ENCODE assay signal across 2 cellular contexts in the genomic region with DNA sequence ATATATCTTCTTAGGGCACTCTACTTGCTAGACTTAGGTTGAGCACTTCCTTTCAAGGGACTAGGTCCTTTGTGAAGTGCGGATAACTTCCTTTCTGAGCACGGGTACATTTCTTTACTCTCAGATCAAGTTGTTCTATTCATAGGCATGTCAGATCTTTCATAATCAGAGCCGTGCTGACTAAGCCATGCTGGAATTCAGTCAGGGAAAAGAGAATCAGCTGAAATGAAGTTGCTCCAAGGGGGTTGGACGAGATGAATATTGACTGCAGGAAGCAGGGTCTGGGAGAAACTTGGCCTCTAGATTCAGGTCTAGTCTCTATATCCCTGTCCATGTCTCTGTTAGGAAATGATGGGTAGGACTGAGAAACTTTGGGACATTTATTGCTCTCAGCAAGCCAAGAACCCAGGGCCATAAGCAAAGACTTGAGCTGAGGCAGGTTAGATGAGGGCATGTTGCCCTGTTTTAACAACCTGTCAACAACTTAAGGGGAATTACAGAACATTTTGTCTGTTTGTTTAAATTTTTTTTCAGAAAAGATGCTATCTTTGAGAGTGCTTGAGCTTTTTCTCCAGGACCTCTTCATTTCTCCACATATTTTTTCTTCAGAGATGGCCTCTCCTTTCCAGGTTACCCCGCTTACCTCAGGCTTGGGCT.
A peak's percentile ranks its signal among the peaks of the same experiment; 100 is the strongest.
TF ChIP-seq lines count a peak whose summit lies in the region.

No MANE protein-coding gene starts in this region.

TF ChIP-seq in A549, 52 proteins besides CTCF, POLR2A, EP300 and RAD21:
- TF ChIP-seq FOSL2 (IDR thresholded peaks at IDR 0.05) (no peak), FOSL2 (CRISPR knock-in tag; IDR thresholded peaks at IDR 0.05) (peak; percentile 65), HDAC2 (IDR thresholded peaks at IDR 0.05) (no peak), CEBPB (IDR thresholded peaks at IDR 0.05) (peak in 1 of 2 experiments; percentile 64; a peak in 2 of 4 replicates)

TF ChIP-seq in H1, 55 proteins besides CTCF, POLR2A, EP300 and RAD21:
- TF ChIP-seq GTF2F1 (IDR thresholded peaks at IDR 0.05; ENCODE audit: borderline replicate concordance, low read depth, low read length) (no peak), NANOG (IDR thresholded peaks at IDR 0.05; ENCODE audit: insufficient read depth, low read depth, low read length, poor library complexity, severe bottlenecking) (no peak), SP2 (IDR thresholded peaks at IDR 0.05; ENCODE audit: low read length) (no peak), SRF (IDR thresholded peaks at IDR 0.05; ENCODE audit: low read depth, low read length) (no peak), KDM5A (IDR thresholded peaks at IDR 0.05; ENCODE audit: low read length) (no peak), RFX5 (IDR thresholded peaks at IDR 0.05; ENCODE audit: borderline replicate concordance, low read depth, low read length) (no peak), BACH1 (IDR thresholded peaks at IDR 0.05; ENCODE audit: low read length) (no peak), RBBP5 (IDR thresholded peaks at IDR 0.05; ENCODE audit: borderline replicate concordance, low read depth, low read length) (no peak), SP1 (IDR thresholded peaks at IDR 0.05; ENCODE audit: low read depth, low read length) (no peak), ASH2L (IDR thresholded peaks at IDR 0.05; ENCODE audit: low read length) (no peak), GABPA (IDR thresholded peaks at IDR 0.05; ENCODE audit: borderline replicate concordance, insufficient read depth, low read length) (no peak), HDAC6 (IDR thresholded peaks at IDR 0.05; ENCODE audit: low read depth, low read length) (no peak), EGR1 (IDR thresholded peaks at IDR 0.05; ENCODE audit: borderline replicate concordance, low read depth, low read length) (no peak), JUN (IDR thresholded peaks at IDR 0.05; ENCODE audit: low read depth, low read length) (no peak)
- TF ChIP-seq, protein P1, sequence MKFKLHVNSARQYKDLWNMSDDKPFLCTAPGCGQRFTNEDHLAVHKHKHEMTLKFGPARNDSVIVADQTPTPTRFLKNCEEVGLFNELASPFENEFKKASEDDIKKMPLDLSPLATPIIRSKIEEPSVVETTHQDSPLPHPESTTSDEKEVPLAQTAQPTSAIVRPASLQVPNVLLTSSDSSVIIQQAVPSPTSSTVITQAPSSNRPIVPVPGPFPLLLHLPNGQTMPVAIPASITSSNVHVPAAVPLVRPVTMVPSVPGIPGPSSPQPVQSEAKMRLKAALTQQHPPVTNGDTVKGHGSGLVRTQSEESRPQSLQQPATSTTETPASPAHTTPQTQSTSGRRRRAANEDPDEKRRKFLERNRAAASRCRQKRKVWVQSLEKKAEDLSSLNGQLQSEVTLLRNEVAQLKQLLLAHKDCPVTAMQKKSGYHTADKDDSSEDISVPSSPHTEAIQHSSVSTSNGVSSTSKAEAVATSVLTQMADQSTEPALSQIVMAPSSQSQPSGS (IDR thresholded peaks at IDR 0.05; ENCODE audit: low read length) = no peak
- TF ChIP-seq, protein P2, sequence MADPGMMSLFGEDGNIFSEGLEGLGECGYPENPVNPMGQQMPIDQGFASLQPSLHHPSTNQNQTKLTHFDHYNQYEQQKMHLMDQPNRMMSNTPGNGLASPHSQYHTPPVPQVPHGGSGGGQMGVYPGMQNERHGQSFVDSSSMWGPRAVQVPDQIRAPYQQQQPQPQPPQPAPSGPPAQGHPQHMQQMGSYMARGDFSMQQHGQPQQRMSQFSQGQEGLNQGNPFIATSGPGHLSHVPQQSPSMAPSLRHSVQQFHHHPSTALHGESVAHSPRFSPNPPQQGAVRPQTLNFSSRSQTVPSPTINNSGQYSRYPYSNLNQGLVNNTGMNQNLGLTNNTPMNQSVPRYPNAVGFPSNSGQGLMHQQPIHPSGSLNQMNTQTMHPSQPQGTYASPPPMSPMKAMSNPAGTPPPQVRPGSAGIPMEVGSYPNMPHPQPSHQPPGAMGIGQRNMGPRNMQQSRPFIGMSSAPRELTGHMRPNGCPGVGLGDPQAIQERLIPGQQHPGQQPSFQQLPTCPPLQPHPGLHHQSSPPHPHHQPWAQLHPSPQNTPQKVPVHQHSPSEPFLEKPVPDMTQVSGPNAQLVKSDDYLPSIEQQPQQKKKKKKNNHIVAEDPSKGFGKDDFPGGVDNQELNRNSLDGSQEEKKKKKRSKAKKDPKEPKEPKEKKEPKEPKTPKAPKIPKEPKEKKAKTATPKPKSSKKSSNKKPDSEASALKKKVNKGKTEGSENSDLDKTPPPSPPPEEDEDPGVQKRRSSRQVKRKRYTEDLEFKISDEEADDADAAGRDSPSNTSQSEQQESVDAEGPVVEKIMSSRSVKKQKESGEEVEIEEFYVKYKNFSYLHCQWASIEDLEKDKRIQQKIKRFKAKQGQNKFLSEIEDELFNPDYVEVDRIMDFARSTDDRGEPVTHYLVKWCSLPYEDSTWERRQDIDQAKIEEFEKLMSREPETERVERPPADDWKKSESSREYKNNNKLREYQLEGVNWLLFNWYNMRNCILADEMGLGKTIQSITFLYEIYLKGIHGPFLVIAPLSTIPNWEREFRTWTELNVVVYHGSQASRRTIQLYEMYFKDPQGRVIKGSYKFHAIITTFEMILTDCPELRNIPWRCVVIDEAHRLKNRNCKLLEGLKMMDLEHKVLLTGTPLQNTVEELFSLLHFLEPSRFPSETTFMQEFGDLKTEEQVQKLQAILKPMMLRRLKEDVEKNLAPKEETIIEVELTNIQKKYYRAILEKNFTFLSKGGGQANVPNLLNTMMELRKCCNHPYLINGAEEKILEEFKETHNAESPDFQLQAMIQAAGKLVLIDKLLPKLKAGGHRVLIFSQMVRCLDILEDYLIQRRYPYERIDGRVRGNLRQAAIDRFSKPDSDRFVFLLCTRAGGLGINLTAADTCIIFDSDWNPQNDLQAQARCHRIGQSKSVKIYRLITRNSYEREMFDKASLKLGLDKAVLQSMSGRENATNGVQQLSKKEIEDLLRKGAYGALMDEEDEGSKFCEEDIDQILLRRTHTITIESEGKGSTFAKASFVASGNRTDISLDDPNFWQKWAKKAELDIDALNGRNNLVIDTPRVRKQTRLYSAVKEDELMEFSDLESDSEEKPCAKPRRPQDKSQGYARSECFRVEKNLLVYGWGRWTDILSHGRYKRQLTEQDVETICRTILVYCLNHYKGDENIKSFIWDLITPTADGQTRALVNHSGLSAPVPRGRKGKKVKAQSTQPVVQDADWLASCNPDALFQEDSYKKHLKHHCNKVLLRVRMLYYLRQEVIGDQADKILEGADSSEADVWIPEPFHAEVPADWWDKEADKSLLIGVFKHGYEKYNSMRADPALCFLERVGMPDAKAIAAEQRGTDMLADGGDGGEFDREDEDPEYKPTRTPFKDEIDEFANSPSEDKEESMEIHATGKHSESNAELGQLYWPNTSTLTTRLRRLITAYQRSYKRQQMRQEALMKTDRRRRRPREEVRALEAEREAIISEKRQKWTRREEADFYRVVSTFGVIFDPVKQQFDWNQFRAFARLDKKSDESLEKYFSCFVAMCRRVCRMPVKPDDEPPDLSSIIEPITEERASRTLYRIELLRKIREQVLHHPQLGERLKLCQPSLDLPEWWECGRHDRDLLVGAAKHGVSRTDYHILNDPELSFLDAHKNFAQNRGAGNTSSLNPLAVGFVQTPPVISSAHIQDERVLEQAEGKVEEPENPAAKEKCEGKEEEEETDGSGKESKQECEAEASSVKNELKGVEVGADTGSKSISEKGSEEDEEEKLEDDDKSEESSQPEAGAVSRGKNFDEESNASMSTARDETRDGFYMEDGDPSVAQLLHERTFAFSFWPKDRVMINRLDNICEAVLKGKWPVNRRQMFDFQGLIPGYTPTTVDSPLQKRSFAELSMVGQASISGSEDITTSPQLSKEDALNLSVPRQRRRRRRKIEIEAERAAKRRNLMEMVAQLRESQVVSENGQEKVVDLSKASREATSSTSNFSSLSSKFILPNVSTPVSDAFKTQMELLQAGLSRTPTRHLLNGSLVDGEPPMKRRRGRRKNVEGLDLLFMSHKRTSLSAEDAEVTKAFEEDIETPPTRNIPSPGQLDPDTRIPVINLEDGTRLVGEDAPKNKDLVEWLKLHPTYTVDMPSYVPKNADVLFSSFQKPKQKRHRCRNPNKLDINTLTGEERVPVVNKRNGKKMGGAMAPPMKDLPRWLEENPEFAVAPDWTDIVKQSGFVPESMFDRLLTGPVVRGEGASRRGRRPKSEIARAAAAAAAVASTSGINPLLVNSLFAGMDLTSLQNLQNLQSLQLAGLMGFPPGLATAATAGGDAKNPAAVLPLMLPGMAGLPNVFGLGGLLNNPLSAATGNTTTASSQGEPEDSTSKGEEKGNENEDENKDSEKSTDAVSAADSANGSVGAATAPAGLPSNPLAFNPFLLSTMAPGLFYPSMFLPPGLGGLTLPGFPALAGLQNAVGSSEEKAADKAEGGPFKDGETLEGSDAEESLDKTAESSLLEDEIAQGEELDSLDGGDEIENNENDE (IDR thresholded peaks at IDR 0.05; ENCODE audit: insufficient replicate concordance, low read length) = no peak
- TF ChIP-seq, protein P3, sequence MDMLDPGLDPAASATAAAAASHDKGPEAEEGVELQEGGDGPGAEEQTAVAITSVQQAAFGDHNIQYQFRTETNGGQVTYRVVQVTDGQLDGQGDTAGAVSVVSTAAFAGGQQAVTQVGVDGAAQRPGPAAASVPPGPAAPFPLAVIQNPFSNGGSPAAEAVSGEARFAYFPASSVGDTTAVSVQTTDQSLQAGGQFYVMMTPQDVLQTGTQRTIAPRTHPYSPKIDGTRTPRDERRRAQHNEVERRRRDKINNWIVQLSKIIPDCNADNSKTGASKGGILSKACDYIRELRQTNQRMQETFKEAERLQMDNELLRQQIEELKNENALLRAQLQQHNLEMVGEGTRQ (IDR thresholded peaks at IDR 0.05; ENCODE audit: low read length) = no peak
